24 cellular contexts compared by ENCODE assay signal in genomic region chr14:32514236-32514635, GRCh38.
DNase-seq lines count a peak whose midpoint lies in the region; ATAC-seq, FAIRE-seq and TF ChIP-seq lines count a peak whose summit lies in the region.
"Had no signal": no experiment of that assay in that cellular context is flagged by ENCODE, and none has a peak within 500 bp of the region (broad histone marks: within the 10 kb centered on the region; RNA-seq: fewer than 3 reads in every experiment).

No MANE protein-coding gene starts in this region.

- DNase-seq in M059J (ENCODE audit: low read depth) (peak; percentile 50), choroid plexus epithelial cell (ENCODE audit: low read depth) (peak; percentile 38), nephron progenitor cell (no peak), GM19239 (ENCODE audit: insufficient read length, low spot score) (no peak), COLO668 (lab: John Stamatoyannopoulos, UW; ENCODE audit: unreplicated experiment) (no peak), germinal center (ENCODE audit: low spot score) (no peak)
- DNase-seq: activated CD4-positive, alpha-beta T cell treated with anti-CD3 and anti-CD28 coated beads, Interleukin-2, amount 50 U/mL, for 4 hours; activated CD8-positive, alpha-beta memory T cell treated with anti-CD3 and anti-CD28 coated beads, Interleukin-2, amount 50 U/mL, for 48 hours; activated effector memory CD4-positive, alpha-beta T cell treated with anti-CD3 and anti-CD28 coated beads, Interleukin-2, amount 50 U/mL, for 16 hours; activated naive CD8-positive, alpha-beta T cell treated with anti-CD3 and anti-CD28 coated beads, Interleukin-2, amount 50 U/mL, for 24 hours; DMS79; GOT3; left lung; NCI-H1105 treated with DMSO at 0.1 percent for 48 hours; NCI-H2081 treated with DMSO at 0.1 percent for 48 hours; Peyer's patch; T-helper 2 cell; testis had no signal

- TF ChIP-seq CTCF in choroid plexus epithelial cell (conservative IDR thresholded peaks at IDR 0.05; ENCODE audit: low read depth, low read length) (no peak), nephron progenitor cell (IDR thresholded peaks at IDR 0.05) (no peak)

- H2AFZ ChIP-seq in ACC112 (ENCODE audit: low read length, unreplicated experiment): peak overlapping the region; percentile 77

- H3K27me3 ChIP-seq in ACC112 (ENCODE audit: insufficient read depth, low read length): no peaks in the 10 kb centered on the region
- H3K27me3 ChIP-seq: cardiac muscle cell, gastroesophageal sphincter, left lung, neutrophil, Peyer's patch, testis had no signal

- H3K4me1 Mint-ChIP-seq in nephron progenitor cell: peaks cover 51% of the 10 kb centered on the region
- H3K4me1 Mint-ChIP-seq: activated naive CD8-positive, alpha-beta T cell treated with anti-CD3 and anti-CD28 coated beads, Interleukin-2, amount 50 U/mL, for 24 hours had no signal

- peak overlapping the region; percentile 46 for H3K27ac ChIP-seq in ACC112 (ENCODE audit: low read depth, low read length)
- H3K27ac ChIP-seq: cardiac muscle cell, gastroesophageal sphincter, left lung, neutrophil, testis had no signal

- peaks cover 11% of the 10 kb centered on the region for H3K36me3 Mint-ChIP-seq in nephron progenitor cell (ENCODE audit: low read depth)

- no peaks in the 10 kb centered on the region for H3K36me3 ChIP-seq in ACC112 (ENCODE audit: insufficient read depth, low read length)
- H3K36me3 ChIP-seq: cardiac muscle cell, gastroesophageal sphincter, left lung, neutrophil, Peyer's patch had no signal

- no peak overlapping the region for H3K4me3 Mint-ChIP-seq in nephron progenitor cell
- H3K4me3 Mint-ChIP-seq: activated naive CD8-positive, alpha-beta T cell treated with anti-CD3 and anti-CD28 coated beads, Interleukin-2, amount 50 U/mL, for 24 hours had no signal

- H3K4me1 ChIP-seq in ACC112 (ENCODE audit: control insufficient read depth, insufficient read depth, low read length, unreplicated experiment): peaks cover 41% of the 10 kb centered on the region
- H3K4me1 ChIP-seq: left lung had no signal

- no peak for FAIRE-seq in GM19239 (lab: Jason Lieb, UNC)
- FAIRE-seq: GM12892 had no signal

- H3K9me3 Mint-ChIP-seq in nephron progenitor cell: peaks cover 26% of the 10 kb centered on the region

- peaks cover 3% of the 10 kb centered on the region for H3K27me3 Mint-ChIP-seq in nephron progenitor cell (ENCODE audit: low read depth, poor library complexity)
- H3K27me3 Mint-ChIP-seq: activated naive CD8-positive, alpha-beta T cell treated with anti-CD3 and anti-CD28 coated beads, Interleukin-2, amount 50 U/mL, for 24 hours had no signal

- peak overlapping the region; percentile 87 for H3K27ac Mint-ChIP-seq in nephron progenitor cell
- H3K27ac Mint-ChIP-seq: activated naive CD8-positive, alpha-beta T cell treated with anti-CD3 and anti-CD28 coated beads, Interleukin-2, amount 50 U/mL, for 24 hours had no signal

- no peaks in the 10 kb centered on the region for H3K79me2 ChIP-seq in ACC112 (ENCODE audit: control insufficient read depth, insufficient read depth, low read length, unreplicated experiment)

- no peak for ATAC-seq in HG03159 (IDR thresholded peaks at IDR 0.05; ENCODE audit: unreplicated experiment)
- ATAC-seq: activated naive CD8-positive, alpha-beta T cell treated with anti-CD3 and anti-CD28 coated beads, Interleukin-2, amount 50 U/mL, for 24 hours; gastroesophageal sphincter; left lung had no signal

- no peak overlapping the region for H3K4me3 ChIP-seq in ACC112 (ENCODE audit: low read depth, low read length)
- H3K4me3 ChIP-seq in choroid plexus epithelial cell (ENCODE audit: low read depth, low read length): no peak overlapping the region
- H3K4me3 ChIP-seq: cardiac muscle cell, gastroesophageal sphincter, left lung, Peyer's patch, testis had no signal

Comparison
In these comparisons a context has a peak if more than half of its experiments do, and no peak if none do; other contexts are left out.
1. DNase-seq: peak in M059J (single experiment) and choroid plexus epithelial cell (single experiment); none in nephron progenitor cell (single experiment), GM19239 (single experiment), COLO668 (single experiment) and germinal center (single experiment).